Comparison of ENCODE assay signal across 8 cellular contexts in genomic region chr10:91924212-91925021, GRCh38. TPM values are rescaled to one million over a fixed set of nuclear protein-coding genes. Genes with fewer than 3 reads are reported as not detected.
A peak's percentile ranks its signal among the peaks of the same experiment; 100 is the strongest.
DNase-seq lines count a peak whose midpoint lies in the region; ATAC-seq and TF ChIP-seq lines count a peak whose summit lies in the region.

No MANE protein-coding gene starts in this region.

- H3K4me3 ChIP-seq in SK-N-SH (ENCODE audit: low read depth in 2 of 2, low read length in 1 of 2) (peak overlapping the region; percentile 86 to 95), esophagus squamous epithelium (peak overlapping the region; percentile 64 to 96 (median 76)), osteoblast (ENCODE audit: insufficient read depth, low read length) (peak overlapping the region; percentile 97)

- intact Hi-C loops in esophagus squamous epithelium (cut with DNase I) = no loop called here

- peak overlapping the region; percentile 94; the same call in 1 of the 2 replicates for H2AFZ ChIP-seq in SK-N-SH (ENCODE audit: low read depth)
- peak overlapping the region; percentile 99 for H2AFZ ChIP-seq in osteoblast (ENCODE audit: low read length)

- ATAC-seq in HG03025 (IDR thresholded peaks at IDR 0.05; ENCODE audit: low FRiP score, unreplicated experiment) = peak; percentile 35

- H3K27me3 ChIP-seq in SK-N-SH (ENCODE audit: insufficient read depth) = no peaks in the 10 kb centered on the region
- H3K27me3 ChIP-seq in esophagus squamous epithelium = peaks cover 0 to 2% (median 0%) of the 10 kb centered on the region in 4 donors
- no peaks in the 10 kb centered on the region for H3K27me3 ChIP-seq in osteoblast (ENCODE audit: insufficient read depth, low read length)

- peaks cover 21% of the 10 kb centered on the region for H3K4me1 Mint-ChIP-seq in T-helper 2 cell treated with Interferon-gamma antibody and Interleukin-4, amounts not matched to agents 5 μg/mL and 100 μg/mL, for 36 hours (ENCODE audit: low read depth)

- H3K36me3 ChIP-seq in SK-N-SH (replicated peaks in 1 of 2; ENCODE audit: control insufficient read depth in 1 of 2, insufficient read depth in 2 of 2, low read length in 1 of 2) (peaks cover 0 to 23% of the 10 kb centered on the region in 2 experiments), esophagus squamous epithelium (peaks cover 0 to 5% (median 0%) of the 10 kb centered on the region in 3 donors), osteoblast (ENCODE audit: insufficient read depth, low read length) (no peaks in the 10 kb centered on the region)

- WGBS in SK-N-SH (ENCODE audit: low lambda C conversion rate) = 2% methylated on average over 21 of the region's 21 CpGs
- 2% methylated on average over 21 of the region's 21 CpGs for WGBS in esophagus squamous epithelium, 2 donors

- peak overlapping the region; percentile 89 for H3K9ac ChIP-seq in SK-N-SH

- H3K4me3 Mint-ChIP-seq in T-helper 2 cell treated with Interferon-gamma antibody and Interleukin-4, amounts not matched to agents 5 μg/mL and 100 μg/mL, for 36 hours = peak overlapping the region; percentile 87

- POLR2A ChIA-PET in SK-N-SH (lab: Yijun Ruan, JAX) = interaction anchor here (0.7 to 2.4 kb wide), 8 partner anchors 9 to 667 kb away, joined by 3 to 11 read pairs (median 4); partner anchors contain the start of genes FGFBP3 and TNKS2

- H3K9me3 ChIP-seq in SK-N-SH (peaks cover 3% of the 10 kb centered on the region; the same call in 1 of the 2 replicates), esophagus squamous epithelium (peaks cover 0 to 6% (median 5%) of the 10 kb centered on the region in 3 donors), osteoblast (ENCODE audit: low read depth, low read length) (no peaks in the 10 kb centered on the region)

- TF ChIP-seq CTCF in SK-N-SH (IDR thresholded peaks at IDR 0.05) (no peak), esophagus squamous epithelium (IDR thresholded peaks at IDR 0.05) (no peak), osteoblast (IDR thresholded peaks at IDR 0.05; ENCODE audit: extremely low read depth, low read depth, low read length) (no peak)

- TF ChIP-seq EP300 in SK-N-SH (IDR thresholded peaks at IDR 0.05; ENCODE audit: borderline replicate concordance in 1 of 2, low read depth in 1 of 2, low read length in 1 of 2) = no peak

- no peak for DNase-seq in T-helper 2 cell treated with Interferon-gamma antibody and Interleukin-4, amounts not matched to agents 5 μg/mL and 100 μg/mL, for 36 hours (ENCODE audit: low spot score)
- DNase-seq in T-helper 2 cell (no peak), SK-N-SH (no peak), esophagus squamous epithelium (lab: John Stamatoyannopoulos, UW) (no peak), osteoblast (ENCODE audit: insufficient read length, low spot score, missing footprints) (no peak), amygdala (lab: John Stamatoyannopoulos, UW) (no peak), SKM-1 (lab: John Stamatoyannopoulos, UW; ENCODE audit: unreplicated experiment) (no peak)

- no peaks in the 10 kb centered on the region for H3K9me2 ChIP-seq in SK-N-SH

- peaks cover 5% of the 10 kb centered on the region for H3F3A ChIP-seq in SK-N-SH (replicated peaks; ENCODE audit: insufficient read depth)

- H3K4me1 ChIP-seq in SK-N-SH (ENCODE audit: control insufficient read depth in 1 of 2, insufficient read depth in 2 of 2, low read depth in 1 of 2, low read length in 1 of 2) (peaks cover 0 to 6% of the 10 kb centered on the region in 2 experiments; a peak in 2 of 4 replicates), esophagus squamous epithelium (peaks cover 0 to 53% (median 10%) of the 10 kb centered on the region in 3 donors), osteoblast (ENCODE audit: insufficient read depth, low read length) (peaks cover 10% of the 10 kb centered on the region)

- peaks cover 59% of the 10 kb centered on the region for H3K79me2 ChIP-seq in SK-N-SH (ENCODE audit: insufficient read depth)
- peaks cover 59% of the 10 kb centered on the region for H3K79me2 ChIP-seq in osteoblast (ENCODE audit: insufficient read depth, low read length)

- H4K20me1 ChIP-seq in SK-N-SH (ENCODE audit: insufficient read depth) (peaks cover 23% of the 10 kb centered on the region), osteoblast (ENCODE audit: insufficient read depth, low read length) (peaks cover 21% of the 10 kb centered on the region)

- H3K27ac ChIP-seq in SK-N-SH (ENCODE audit: low read depth in 2 of 2, low read length in 1 of 2) = peak overlapping the region; percentile 85 to 95
- peak overlapping the region; percentile 93 to 99 (median 98) for H3K27ac ChIP-seq in esophagus squamous epithelium
- H3K27ac ChIP-seq in osteoblast (ENCODE audit: low read depth, low read length) = peak overlapping the region; percentile 99

- peaks cover 15% of the 10 kb centered on the region for H3K36me3 Mint-ChIP-seq in T-helper 2 cell treated with Interferon-gamma antibody and Interleukin-4, amounts not matched to agents 5 μg/mL and 100 μg/mL, for 36 hours (ENCODE audit: low read depth)

- H3K27ac Mint-ChIP-seq in T-helper 2 cell treated with Interferon-gamma antibody and Interleukin-4, amounts not matched to agents 5 μg/mL and 100 μg/mL, for 36 hours = peak overlapping the region; percentile 98

- H3K27me3 Mint-ChIP-seq in T-helper 2 cell treated with Interferon-gamma antibody and Interleukin-4, amounts not matched to agents 5 μg/mL and 100 μg/mL, for 36 hours (ENCODE audit: low read depth) = no peaks in the 10 kb centered on the region

- CTCF ChIA-PET in SK-N-SH (lab: Yijun Ruan, JAX) = interaction anchor here (0.6 to 2.1 kb wide), 4 partner anchors 16 to 1144 kb away, joined by 3 to 11 read pairs (median 3); partner anchors contain the start of gene FGFBP3

- no peaks in the 10 kb centered on the region for H3K9me3 Mint-ChIP-seq in T-helper 2 cell treated with Interferon-gamma antibody and Interleukin-4, amounts not matched to agents 5 μg/mL and 100 μg/mL, for 36 hours

- TF ChIP-seq RAD21 in SK-N-SH (IDR thresholded peaks at IDR 0.05; ENCODE audit: low read length) = no peak

- no peak for TF ChIP-seq POLR2A in esophagus squamous epithelium (IDR thresholded peaks at IDR 0.05)

- H3K4me2 ChIP-seq in SK-N-SH = peak overlapping the region; percentile 74
- peak overlapping the region; percentile 94 for H3K4me2 ChIP-seq in osteoblast (ENCODE audit: insufficient read depth, low read length)

TF ChIP-seq in SK-N-SH, 30 proteins besides CTCF, POLR2A, EP300 and RAD21 (continues in another document):
- TF ChIP-seq FOSL2 (IDR thresholded peaks at IDR 0.05; ENCODE audit: borderline replicate concordance, low read depth) (no peak), RCOR1 (IDR thresholded peaks at IDR 0.05; ENCODE audit: low read length) (no peak), GATA2 (CRISPR knock-in tag; IDR thresholded peaks at IDR 0.05) (no peak), USF2 (IDR thresholded peaks at IDR 0.05; ENCODE audit: borderline replicate concordance, low read depth, low read length) (no peak), FOXJ3 (CRISPR knock-in tag; IDR thresholded peaks at IDR 0.05) (no peak), SMC3 (IDR thresholded peaks at IDR 0.05; ENCODE audit: low read depth, low read length) (no peak), NFIC (IDR thresholded peaks at IDR 0.05; ENCODE audit: borderline replicate concordance) (no peak), MXI1 (IDR thresholded peaks at IDR 0.05; ENCODE audit: low read depth, low read length) (no peak), RXRA (IDR thresholded peaks at IDR 0.05; ENCODE audit: borderline replicate concordance, low read depth) (no peak), EZH2phosphoT487 (IDR thresholded peaks at IDR 0.05; ENCODE audit: borderline replicate concordance, low read depth) (no peak), IRF3 (IDR thresholded peaks at IDR 0.05; ENCODE audit: low read depth, low read length) (no peak), YY1 (IDR thresholded peaks at IDR 0.05; ENCODE audit: low read depth) (no peak), CHD2 (IDR thresholded peaks at IDR 0.05; ENCODE audit: low read length, partially characterized antibody) (no peak), RFX5 (IDR thresholded peaks at IDR 0.05; ENCODE audit: low read length) (no peak), ELF1 (IDR thresholded peaks at IDR 0.05) (no peak), PBX3 (IDR thresholded peaks at IDR 0.05) (no peak)

RNA-seq across cellular contexts. Expression of gene BTAF1, which starts 0.8 kb away (rescaled TPM):
- 9.8 and 17.4 TPM in 2 replicates for polyA plus RNA-seq in SK-N-SH (2012; rRNA removed)
- 5.6 and 6.2 TPM in 2 replicates for polyA plus RNA-seq in SK-N-SH (2012; cell fraction: cytosol; rRNA removed)
- 29.9 and 71.5 TPM in 2 replicates for polyA plus RNA-seq in SK-N-SH (2012; cell fraction: nucleus; rRNA removed)
- total RNA-seq in esophagus squamous epithelium (10 to 100 TPM; 19.0 to 52.8 (median 28.0) TPM), osteoblast (47.4 and 51.0 TPM in 2 replicates)

RNA-seq across cellular contexts. Expression of gene FGFBP3, which starts 15.1 kb away (rescaled TPM):
- 0.81 and 1.3 TPM in 2 replicates for polyA plus RNA-seq in SK-N-SH (2012; rRNA removed)
- polyA plus RNA-seq in SK-N-SH (2012; cell fraction: cytosol; rRNA removed) = 1.4 TPM in 2 replicates
- 1.5 and 2.2 TPM in 2 replicates for polyA plus RNA-seq in SK-N-SH (2012; cell fraction: nucleus; rRNA removed)
- 1 to 10 TPM in 1 of 4 donors, under 1 TPM in 2, not detected in 1; 0.40 to 1.4 (median 0.57) TPM for total RNA-seq in esophagus squamous epithelium
- 0.72 and 1.2 TPM in 2 replicates for total RNA-seq in osteoblast
